Comparison of ENCODE assay signal across 8 cellular contexts in the genomic region with DNA sequence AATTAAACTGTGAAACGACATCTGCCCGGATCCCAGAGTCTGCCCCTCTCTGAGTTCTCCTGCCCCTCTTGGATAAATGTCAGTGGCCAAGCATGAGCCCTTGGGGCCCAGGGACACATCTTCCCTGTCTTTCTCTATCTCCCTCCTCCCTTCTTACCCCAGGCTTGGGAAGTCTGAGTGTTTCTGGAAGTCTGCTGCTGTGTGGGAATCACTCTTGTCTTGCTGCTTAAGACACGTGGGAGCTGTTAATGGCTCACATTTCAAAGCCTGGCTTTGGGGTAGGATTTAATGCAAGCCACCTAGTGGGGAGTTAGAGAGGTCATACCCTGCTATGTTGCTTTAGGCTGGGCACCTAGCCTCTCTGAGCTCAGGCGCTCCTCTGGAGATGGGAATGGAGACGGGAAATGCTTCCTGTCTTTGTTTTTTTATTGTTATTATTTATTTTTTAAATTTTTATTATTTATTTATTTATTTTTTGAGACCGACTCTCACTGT.
DNase-seq lines count a peak whose midpoint lies in the region; ATAC-seq and TF ChIP-seq lines count a peak whose summit lies in the region.

No MANE protein-coding gene starts in this region.

- no peaks in the 10 kb centered on the region for H3K27me3 ChIP-seq in SU-DHL-6 (ENCODE audit: low read length)

- H3K4me1 ChIP-seq in mucosa of descending colon (ENCODE audit: low read depth): peaks cover 58% of the 10 kb centered on the region

- H3K27ac ChIP-seq in SU-DHL-6 (ENCODE audit: low read depth, low read length): no peak overlapping the region

- peak; percentile 35 for TF ChIP-seq CTCF in SU-DHL-6 (IDR thresholded peaks at IDR 0.05; ENCODE audit: insufficient read depth, low read length, poor library complexity, severe bottlenecking)
- TF ChIP-seq CTCF in foreskin fibroblast (IDR thresholded peaks at IDR 0.05; ENCODE audit: low read depth, low read length): peak; percentile 70
- TF ChIP-seq CTCF in retinal pigment epithelial cell (conservative IDR thresholded peaks at IDR 0.05; ENCODE audit: low read depth, low read length): peak; percentile 67
- TF ChIP-seq CTCF in mucosa of descending colon (IDR thresholded peaks at IDR 0.05): no peak

- H3K9me2 ChIP-seq in SU-DHL-6 (replicated peaks; ENCODE audit: insufficient read depth, low read length): no peaks in the 10 kb centered on the region

- H3K27me3 Mint-ChIP-seq in activated naive CD4-positive, alpha-beta T cell treated with anti-CD3 and anti-CD28 coated beads for 36 hours (ENCODE audit: low read depth): peaks cover 4% of the 10 kb centered on the region

- no peak overlapping the region for H3K4me3 Mint-ChIP-seq in activated naive CD4-positive, alpha-beta T cell treated with anti-CD3 and anti-CD28 coated beads for 36 hours

- DNase-seq in activated naive CD4-positive, alpha-beta T cell treated with anti-CD3 and anti-CD28 coated beads for 36 hours: peak; percentile 26
- no peak for DNase-seq in activated naive CD4-positive, alpha-beta T cell treated with anti-CD3 and anti-CD28 coated beads, Interleukin-2, amount 50 U/mL, for 16 hours
- DNase-seq in Kasumi-1 (lab: John Stamatoyannopoulos, UW) (peak; percentile 78 to 86), foreskin fibroblast (peak; percentile 69 to 79), retinal pigment epithelial cell (ENCODE audit: low read depth) (no peak), mucosa of descending colon (no peak)
- no peak for DNase-seq in activated effector memory CD4-positive, alpha-beta T cell treated with Interleukin-2 at 50 U/mL for 16 hours

- ATAC-seq in mucosa of descending colon: no peak

- H3K27ac Mint-ChIP-seq in activated naive CD4-positive, alpha-beta T cell treated with anti-CD3 and anti-CD28 coated beads for 36 hours: no peak overlapping the region

- H3K36me3 ChIP-seq in SU-DHL-6 (ENCODE audit: low read length): no peaks in the 10 kb centered on the region
- no peaks in the 10 kb centered on the region for H3K36me3 ChIP-seq in mucosa of descending colon (ENCODE audit: low read depth)

- H3K4me1 Mint-ChIP-seq in activated naive CD4-positive, alpha-beta T cell treated with anti-CD3 and anti-CD28 coated beads for 36 hours (ENCODE audit: low read depth): peaks cover 12% of the 10 kb centered on the region

- no peaks in the 10 kb centered on the region for H3K36me3 Mint-ChIP-seq in activated naive CD4-positive, alpha-beta T cell treated with anti-CD3 and anti-CD28 coated beads for 36 hours (ENCODE audit: low read depth)

- H4K20me1 ChIP-seq in SU-DHL-6 (ENCODE audit: low read depth, low read length): no peaks in the 10 kb centered on the region

- no peak overlapping the region for H3K9ac ChIP-seq in SU-DHL-6 (ENCODE audit: low read length)

- intact Hi-C loops in activated naive CD4-positive, alpha-beta T cell treated with anti-CD3 and anti-CD28 coated beads for 36 hours (cut with micrococcal nuclease): loop anchor here (1.0 kb wide), 1 partner anchor 27 kb away; no protein-coding TSS in a partner anchor
- intact Hi-C loops in mucosa of descending colon (cut with DNase I, micrococcal nuclease): no loop called here

- H3K4me3 ChIP-seq in SU-DHL-6 (ENCODE audit: insufficient read depth, low read length, poor library complexity, severe bottlenecking): no peak overlapping the region
- H3K4me3 ChIP-seq in foreskin fibroblast (ENCODE audit: low read depth in 1 of 2, low read length in 2 of 2): no peak overlapping the region
- H3K4me3 ChIP-seq in retinal pigment epithelial cell (ENCODE audit: low read length): no peak overlapping the region
- H3K4me3 ChIP-seq in mucosa of descending colon: no peak overlapping the region

- no peaks in the 10 kb centered on the region for H3F3A ChIP-seq in SU-DHL-6 (ENCODE audit: insufficient read depth)

- no peaks in the 10 kb centered on the region for H3K9me3 Mint-ChIP-seq in activated naive CD4-positive, alpha-beta T cell treated with anti-CD3 and anti-CD28 coated beads for 36 hours

- no peak overlapping the region for H2AFZ ChIP-seq in SU-DHL-6 (ENCODE audit: low read depth, low read length, severe bottlenecking)

- no peaks in the 10 kb centered on the region for H3K79me2 ChIP-seq in SU-DHL-6 (ENCODE audit: insufficient read depth, low read length)

- H3K4me2 ChIP-seq in SU-DHL-6 (ENCODE audit: low read depth, low read length, poor library complexity, severe bottlenecking): no peak overlapping the region

- CTCF ChIA-PET in activated naive CD4-positive, alpha-beta T cell treated with anti-CD3 and anti-CD28 coated beads for 36 hours (lab: Charles Lee): interaction anchor here (0.6 to 2.0 kb wide), 4 partner anchors 8 to 94 kb away, joined by 3 to 17 read pairs (median 3); no protein-coding TSS in a partner anchor

- H3K9me3 ChIP-seq in SU-DHL-6 (ENCODE audit: insufficient read depth, low read length): no peaks in the 10 kb centered on the region
- no peaks in the 10 kb centered on the region for H3K9me3 ChIP-seq in mucosa of descending colon

Comparison
In these comparisons a context has a peak if more than half of its experiments do, and no peak if none do; other contexts are left out.
1. DNase-seq: peak in activated naive CD4-positive, alpha-beta T cell treated with anti-CD3 and anti-CD28 coated beads for 36 hours (single experiment), Kasumi-1 (2 of 2) and foreskin fibroblast (2 of 2); none in activated naive CD4-positive, alpha-beta T cell treated with anti-CD3 and anti-CD28 coated beads, Interleukin-2, amount 50 U/mL, for 16 hours (single experiment), retinal pigment epithelial cell (single experiment), activated effector memory CD4-positive, alpha-beta T cell treated with Interleukin-2 at 50 U/mL for 16 hours (single experiment) and mucosa of descending colon (0 of 3).